ENCODE assay signal across 9 cellular contexts in genomic region chr1:112840631-112841624, GRCh38.
A peak's percentile ranks its signal among the peaks of the same experiment; 100 is the strongest.
DNase-seq lines count a peak whose midpoint lies in the region; ATAC-seq and TF ChIP-seq lines count a peak whose summit lies in the region.
"Had no signal": no experiment of that assay in that cellular context is flagged by ENCODE, and none has a peak within 500 bp of the region (broad histone marks: within the 10 kb centered on the region; RNA-seq: fewer than 3 reads in every experiment).

No MANE protein-coding gene starts in this region.

- no peaks in the 10 kb centered on the region for H3K36me3 Mint-ChIP-seq in activated naive CD8-positive, alpha-beta T cell treated with anti-CD3 and anti-CD28 coated beads, Interleukin-2, amount 50 U/mL, for 24 hours (ENCODE audit: low read depth)

- 75% methylated on average over 7 of the region's 7 CpGs for WGBS in suprapubic skin

- TF ChIP-seq CTCF in neutrophil (IDR thresholded peaks at IDR 0.05) (no peak), suprapubic skin (IDR thresholded peaks at IDR 0.05) (no peak)

- H3K9me3 ChIP-seq in neutrophil (no peaks in the 10 kb centered on the region), suprapubic skin (no peaks in the 10 kb centered on the region)

- no peak overlapping the region for H3K27ac Mint-ChIP-seq in activated naive CD8-positive, alpha-beta T cell treated with anti-CD3 and anti-CD28 coated beads, Interleukin-2, amount 50 U/mL, for 24 hours

- ATAC-seq in HG03342 (IDR thresholded peaks at IDR 0.05; ENCODE audit: unreplicated experiment): peak; percentile 68
- no peak for ATAC-seq in activated naive CD8-positive, alpha-beta T cell treated with anti-CD3 and anti-CD28 coated beads, Interleukin-2, amount 50 U/mL, for 24 hours

- peaks cover 88% of the 10 kb centered on the region for H3K27me3 ChIP-seq in neutrophil
- no peaks in the 10 kb centered on the region for H3K27me3 ChIP-seq in suprapubic skin

- H3K27me3 Mint-ChIP-seq in activated naive CD8-positive, alpha-beta T cell treated with anti-CD3 and anti-CD28 coated beads, Interleukin-2, amount 50 U/mL, for 24 hours: peaks cover 21% of the 10 kb centered on the region

- in situ Hi-C loops in SK-MEL-5 (cut with HindIII; ENCODE audit: low pct_unique_long_range_greater_than_20kb, low sequenced_read_pairs): no loop called here

- no peaks in the 10 kb centered on the region for H3K9me3 Mint-ChIP-seq in activated naive CD8-positive, alpha-beta T cell treated with anti-CD3 and anti-CD28 coated beads, Interleukin-2, amount 50 U/mL, for 24 hours

- H3K4me1 ChIP-seq in neutrophil (ENCODE audit: control insufficient read depth in 1 of 2, insufficient read depth in 1 of 2, low read depth in 1 of 2, low read length in 1 of 2): peaks cover 0 to 17% of the 10 kb centered on the region in 2 experiments
- no peaks in the 10 kb centered on the region for H3K4me1 ChIP-seq in suprapubic skin

- H3K27ac ChIP-seq in neutrophil (peak overlapping the region; percentile 68), suprapubic skin (no peak overlapping the region)

- TF ChIP-seq EP300 in suprapubic skin (IDR thresholded peaks at IDR 0.05): no peak

- peaks cover 15% of the 10 kb centered on the region for H3K4me1 Mint-ChIP-seq in activated naive CD8-positive, alpha-beta T cell treated with anti-CD3 and anti-CD28 coated beads, Interleukin-2, amount 50 U/mL, for 24 hours

- H3K4me3 Mint-ChIP-seq in activated naive CD8-positive, alpha-beta T cell treated with anti-CD3 and anti-CD28 coated beads, Interleukin-2, amount 50 U/mL, for 24 hours: no peak overlapping the region

- DNase-seq in SIG-M5 treated with dmso at 0.1 percent for 504 hours (lab: John Stamatoyannopoulos, UW; ENCODE audit: unreplicated experiment): peak; percentile 35
- DNase-seq in SIG-M5 (lab: John Stamatoyannopoulos, UW): no peak
- DNase-seq in SK-MEL-5 (ENCODE audit: low read depth, low spot score): peak; percentile 51
- DNase-seq in activated naive CD8-positive, alpha-beta T cell treated with anti-CD3 and anti-CD28 coated beads, Interleukin-2, amount 50 U/mL, for 24 hours: no peak
- DNase-seq in suprapubic skin (ENCODE audit: low spot score in 2 of 2): no peak
- DNase-seq in SKM-1 (lab: John Stamatoyannopoulos, UW; ENCODE audit: unreplicated experiment): no peak
- DNase-seq: IMR-90 had no signal

- no peaks in the 10 kb centered on the region for H3K36me3 ChIP-seq in neutrophil
- H3K36me3 ChIP-seq in suprapubic skin: no peaks in the 10 kb centered on the region

- no peak for TF ChIP-seq POLR2A in suprapubic skin (IDR thresholded peaks at IDR 0.05)

- H3K4me3 ChIP-seq in neutrophil (ENCODE audit: low read depth in 1 of 2, low read length in 1 of 2): no peak overlapping the region
- H3K4me3 ChIP-seq in suprapubic skin: no peak overlapping the region

Comparison
In these comparisons a context has a peak if more than half of its experiments do, and no peak if none do; other contexts are left out.
1. DNase-seq: peak in SIG-M5 treated with dmso at 0.1 percent for 504 hours (single experiment) and SK-MEL-5 (single experiment); none in SIG-M5 (single experiment), activated naive CD8-positive, alpha-beta T cell treated with anti-CD3 and anti-CD28 coated beads, Interleukin-2, amount 50 U/mL, for 24 hours (single experiment), suprapubic skin (0 of 2) and SKM-1 (single experiment).